ENCODE assay signal across 9 cellular contexts in the genomic region with DNA sequence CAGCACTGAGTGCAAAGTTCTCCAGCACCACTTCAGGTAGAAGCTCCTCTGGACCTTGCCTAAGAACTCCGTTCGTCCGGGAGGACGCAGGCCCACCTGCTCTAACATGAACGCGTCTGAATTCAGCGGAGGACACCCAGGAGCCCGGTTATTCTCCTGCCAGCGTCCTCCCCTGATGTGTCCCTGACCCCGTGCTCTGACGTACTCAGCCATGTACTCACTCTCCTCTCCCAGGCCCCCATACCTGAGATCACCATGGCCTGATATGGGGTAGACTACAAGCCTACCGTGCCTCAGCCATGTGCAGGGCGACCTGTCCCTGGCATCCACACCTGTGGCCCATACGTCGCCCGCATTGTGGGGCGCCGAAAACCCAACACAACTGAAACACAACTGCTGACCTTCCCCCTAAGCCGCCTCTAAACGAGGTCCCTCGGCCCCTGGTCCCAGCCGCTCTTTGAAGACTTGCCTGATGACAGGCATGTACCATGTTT. TPM values are rescaled to one million over a fixed set of nuclear protein-coding genes. Genes with fewer than 3 reads are reported as not detected.
DNase-seq lines count a peak whose midpoint lies in the region; ATAC-seq and TF ChIP-seq lines count a peak whose summit lies in the region.
"Had no signal": no experiment of that assay in that cellular context is flagged by ENCODE, and none has a peak within 500 bp of the region (broad histone marks: within the 10 kb centered on the region; RNA-seq: fewer than 3 reads in every experiment).

No MANE protein-coding gene starts in this region.

- DNase-seq in astrocyte of the cerebellum (ENCODE audit: low read depth) = no peak
- peak; percentile 22 for DNase-seq in kidney tubule cell (ENCODE audit: low spot score)
- DNase-seq in substantia nigra (lab: John Stamatoyannopoulos, UW) = peak in 1 of 49 donors; percentile 42
- no peak for DNase-seq in left lobe of liver (ENCODE audit: low spot score)
- no peak for DNase-seq in D341Med (ENCODE audit: low spot score)
- DNase-seq in NCI-H2171 (lab: John Stamatoyannopoulos, UW) = no peak

- H4K20me1 ChIP-seq in DOHH2 (ENCODE audit: control insufficient read depth, insufficient read depth, low read depth, low read length) = no peaks in the 10 kb centered on the region

- H3K9me3 ChIP-seq in DOHH2 (ENCODE audit: control insufficient read depth, insufficient read depth, low read length) (no peaks in the 10 kb centered on the region), HUES48 (ENCODE audit: control insufficient read depth, insufficient read depth, low read length) (no peaks in the 10 kb centered on the region)

- peaks cover 34% of the 10 kb centered on the region for H3K79me2 ChIP-seq in DOHH2 (ENCODE audit: control insufficient read depth, low read length)

- H3K36me3 ChIP-seq in DOHH2 (ENCODE audit: control insufficient read depth, low read length) (peaks cover 5% of the 10 kb centered on the region; the same call in 1 of the 2 replicates), HUES48 (ENCODE audit: control insufficient read depth, insufficient read depth, low read length) (no peaks in the 10 kb centered on the region)

- peak overlapping the region; percentile 74 for H3K4me2 ChIP-seq in DOHH2 (ENCODE audit: low read length)

- ATAC-seq in left lobe of liver = no peak

- H3F3A ChIP-seq in DOHH2 (ENCODE audit: control insufficient read depth, insufficient read depth) = peaks cover 13% of the 10 kb centered on the region

- TF ChIP-seq CTCF in DOHH2 (IDR thresholded peaks at IDR 0.05; ENCODE audit: low read depth, low read length, poor library complexity, severe bottlenecking) (no peak), astrocyte of the cerebellum (IDR thresholded peaks at IDR 0.05; ENCODE audit: low read depth, low read length, missing control alignments) (no peak)

- H3K27me3 ChIP-seq in DOHH2 (ENCODE audit: control insufficient read depth, low read length) (no peaks in the 10 kb centered on the region), HUES48 (ENCODE audit: control insufficient read depth, insufficient read depth, low read length) (peaks cover 7% of the 10 kb centered on the region; the same call in 1 of the 2 replicates)

- H3K4me3 ChIP-seq in DOHH2 (ENCODE audit: low read length) (peak overlapping the region; percentile 100), HUES48 (ENCODE audit: low read depth, low read length) (peak overlapping the region; percentile 93), astrocyte of the cerebellum (ENCODE audit: low read depth, low read length) (peak overlapping the region; percentile 93)

- H3K27ac ChIP-seq in DOHH2 (ENCODE audit: low read depth, low read length) = peak overlapping the region; percentile 57
- H3K27ac ChIP-seq in HUES48 (ENCODE audit: low read depth, low read length) = peak overlapping the region; percentile 88
- H3K27ac ChIP-seq in substantia nigra (ENCODE audit: low read depth, low read length, poor library complexity, severe bottlenecking) = peak overlapping the region; percentile 86

- in situ Hi-C loops in astrocyte of the cerebellum (cut with HindIII; ENCODE audit: low sequenced_read_pairs) = no loop called here

- H3K9me2 ChIP-seq in DOHH2 (replicated peaks; ENCODE audit: control insufficient read depth, low read length) = no peaks in the 10 kb centered on the region

- H3K9ac ChIP-seq in HUES48 (ENCODE audit: low read depth, low read length) = peak overlapping the region; percentile 81

- peaks cover 29% of the 10 kb centered on the region for H3K4me1 ChIP-seq in DOHH2 (ENCODE audit: control insufficient read depth, low read length)
- no peaks in the 10 kb centered on the region for H3K4me1 ChIP-seq in HUES48 (ENCODE audit: control insufficient read depth, insufficient read depth, low read length)

RNA-seq across cellular contexts. Expression of a gene that starts 0.7 kb away (rescaled TPM):
- 5.8 TPM for total RNA-seq in left lobe of liver

RNA-seq across cellular contexts. Expression of a gene that starts 12.2 kb away (rescaled TPM):
- total RNA-seq in left lobe of liver = not detected
- total RNA-seq: M059J had no signal

RNA-seq across cellular contexts. Expression of a gene that starts 20.6 kb away (rescaled TPM):
- 311 TPM for total RNA-seq in left lobe of liver

RNA-seq across cellular contexts. Expression of a gene that starts 26.9 kb away (rescaled TPM):
- 2.9 TPM for total RNA-seq in left lobe of liver

RNA-seq across cellular contexts. Expression of a gene that starts 32.2 kb away (rescaled TPM):
- 1.9 TPM for total RNA-seq in left lobe of liver
